Comparison of ENCODE assay signal across 19 cellular contexts in the genomic region with DNA sequence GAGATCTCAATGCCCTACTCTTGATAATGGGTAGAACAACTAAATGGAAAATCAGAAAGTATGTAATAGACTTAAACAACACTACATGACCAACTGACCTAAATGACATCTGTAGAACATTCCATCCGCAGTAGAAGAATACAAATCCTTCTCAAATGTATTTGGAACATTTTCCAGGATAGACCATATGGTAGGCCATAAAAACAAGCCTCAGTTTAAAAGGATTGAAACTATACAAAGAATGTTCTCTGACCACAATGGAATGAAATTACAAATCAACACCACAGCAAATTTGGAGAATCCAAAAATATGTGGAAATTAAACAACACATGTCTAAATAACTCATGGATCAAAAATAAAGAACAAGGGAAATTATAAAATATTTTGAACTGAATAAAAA.
DNase-seq lines count a peak whose midpoint lies in the region; FAIRE-seq and TF ChIP-seq lines count a peak whose summit lies in the region.
"Had no signal": no experiment of that assay in that cellular context is flagged by ENCODE, and none has a peak within 500 bp of the region (broad histone marks: within the 10 kb centered on the region; RNA-seq: fewer than 3 reads in every experiment).

No MANE protein-coding gene starts in this region.

- 19 to 38% methylated on average over 1 of the region's 1 CpG for WGBS in GM23248 (ENCODE audit: low coverage in 1 of 2, low lambda C conversion rate in 2 of 2, missing lambda C conversion rate in 2 of 2), 2 experiments

- no peaks in the 10 kb centered on the region for H3K4me1 ChIP-seq in GM23248 (ENCODE audit: insufficient read depth)

- H3K9me3 ChIP-seq in GM23248 (ENCODE audit: low read depth): no peaks in the 10 kb centered on the region
- H3K9me3 ChIP-seq: MG63 had no signal

- H3F3A ChIP-seq in GM23248 (ENCODE audit: insufficient read depth): peaks cover 4% of the 10 kb centered on the region; the same call in 1 of the 2 replicates

- H3K27me3 ChIP-seq in GM23248 (replicated peaks; ENCODE audit: insufficient read depth): no peaks in the 10 kb centered on the region
- H3K27me3 ChIP-seq: MG63 had no signal

- in situ Hi-C loops in GM23248 (cut with MboI): no loop called here

- DNase-seq in AG09319 (ENCODE audit: extremely low read depth, low read depth) (peak; percentile 4), GM23248 (peak; percentile 10), epidermal melanocyte (ENCODE audit: insufficient read length, low spot score) (peak; percentile 28), myocyte (ENCODE audit: low read depth) (peak; percentile 8), urothelium cell line (ENCODE audit: low spot score) (no peak), SKM-1 treated with dmso at 0.1 percent for 144 hours (lab: John Stamatoyannopoulos, UW; ENCODE audit: unreplicated experiment) (no peak), amygdala (lab: John Stamatoyannopoulos, UW) (no peak)
- DNase-seq: Calu3; CD4-positive, alpha-beta memory T cell; DMS53; MG63; NCI-H1092 treated with DMSO at 0.1 percent for 48 hours; NCI-H2081 treated with DMSO at 0.1 percent for 48 hours; NCI-H510A; NCI-H774 had no signal

- no peak overlapping the region for H3K4me3 ChIP-seq in GM23248
- H3K4me3 ChIP-seq: MG63 had no signal

- no peak overlapping the region for H3K4me2 ChIP-seq in GM23248 (ENCODE audit: unreplicated experiment)

- TF ChIP-seq CTCF in AG09319 (IDR thresholded peaks at IDR 0.05; ENCODE audit: low read depth, low read length): no peak

- 0 out of 2 replicates have a peak, but pooled peaks cover 3% of the 10 kb centered on the region for H3K9me2 ChIP-seq in GM23248 (ENCODE audit: insufficient read depth)

- H2AFZ ChIP-seq in GM23248: no peak overlapping the region

- FAIRE-seq in urothelium cell line (lab: Jason Lieb, UNC): no peak
- FAIRE-seq: A204.1, GM12891, GM19239, HepG2 had no signal

- no peak overlapping the region for H3K27ac ChIP-seq in GM23248

- no peaks in the 10 kb centered on the region for H4K20me1 ChIP-seq in GM23248 (ENCODE audit: insufficient read depth)

- H3K36me3 ChIP-seq in GM23248 (ENCODE audit: low read depth): no peaks in the 10 kb centered on the region
- H3K36me3 ChIP-seq: MG63 had no signal

- no peaks in the 10 kb centered on the region for H3K79me2 ChIP-seq in GM23248 (ENCODE audit: insufficient read depth)

- H3K9ac ChIP-seq in GM23248: no peak overlapping the region

Comparison
In these comparisons a context has a peak if more than half of its experiments do, and no peak if none do; other contexts are left out.
1. DNase-seq: peak in AG09319 (single experiment), GM23248 (single experiment), epidermal melanocyte (single experiment) and myocyte (single experiment); none in urothelium cell line (single experiment), SKM-1 treated with dmso at 0.1 percent for 144 hours (single experiment) and amygdala (0 of 56).